ENCODE assay signal across 21 cellular contexts in genomic region chr15:35209838-35210237, GRCh38.
A peak's percentile ranks its signal among the peaks of the same experiment; 100 is the strongest.
DNase-seq lines count a peak whose midpoint lies in the region; ATAC-seq and TF ChIP-seq lines count a peak whose summit lies in the region.
"Had no signal": no experiment of that assay in that cellular context is flagged by ENCODE, and none has a peak within 500 bp of the region (broad histone marks: within the 10 kb centered on the region; RNA-seq: fewer than 3 reads in every experiment).

No MANE protein-coding gene starts in this region.

- no peak overlapping the region for H3K27ac ChIP-seq in IMR-90 (ENCODE audit: insufficient read depth, low read length)
- H3K27ac ChIP-seq: RWPE1 had no signal

- no peak for TF ChIP-seq POLR2A in IMR-90 (IDR thresholded peaks at IDR 0.05; ENCODE audit: low read depth, low read length)

- no peaks in the 10 kb centered on the region for H3K9me1 ChIP-seq in IMR-90 (ENCODE audit: insufficient read depth, low read length)

- no peak overlapping the region for H3K18ac ChIP-seq in IMR-90 (ENCODE audit: low read depth, low read length)

- no peaks in the 10 kb centered on the region for H3K27me3 Mint-ChIP-seq in stimulated activated naive B cell treated with anti-CD40 and anti-IgM and Interleukin-4, amounts not matched to agents 10 μg/mL and 1 μg/mL and 100 μg/mL, for 72 hours
- H3K27me3 Mint-ChIP-seq: CD4-positive, CD25-positive, alpha-beta regulatory T cell had no signal

- no peak overlapping the region for H2BK5ac ChIP-seq in IMR-90 (ENCODE audit: low read depth, low read length, poor library complexity, severe bottlenecking)

- no peaks in the 10 kb centered on the region for H3K9me3 ChIP-seq in IMR-90 (ENCODE audit: control insufficient read depth, insufficient read depth, low read length)
- H3K9me3 ChIP-seq: SK-N-SH had no signal

- no peaks in the 10 kb centered on the region for H4K20me1 ChIP-seq in IMR-90 (ENCODE audit: insufficient read depth, low read length)

- H3K9me3 Mint-ChIP-seq in stimulated activated naive B cell treated with anti-CD40 and anti-IgM and Interleukin-4, amounts not matched to agents 10 μg/mL and 1 μg/mL and 100 μg/mL, for 72 hours = no peaks in the 10 kb centered on the region
- H3K9me3 Mint-ChIP-seq: CD4-positive, CD25-positive, alpha-beta regulatory T cell had no signal

- no peaks in the 10 kb centered on the region for H3K36me3 ChIP-seq in IMR-90 (ENCODE audit: control insufficient read depth, insufficient read depth, low read length)

- H2BK120ac ChIP-seq in IMR-90 (ENCODE audit: low read depth, low read length) = no peak overlapping the region

- TF ChIP-seq CTCF in IMR-90 (conservative IDR thresholded peaks at IDR 0.05; ENCODE audit: low read depth, low read length) (no peak), choroid plexus epithelial cell (conservative IDR thresholded peaks at IDR 0.05; ENCODE audit: low read depth, low read length) (no peak), retinal pigment epithelial cell (conservative IDR thresholded peaks at IDR 0.05; ENCODE audit: low read depth, low read length) (no peak)

- POLR2A ChIA-PET in IMR-90 (lab: Charles Lee; ENCODE audit: unreplicated experiment) = interaction anchor here (0.6 kb wide), 1 partner anchor 36 kb away, joined by 3 read pairs; no protein-coding TSS in a partner anchor

- H2BK15ac ChIP-seq in IMR-90 (ENCODE audit: low read depth, low read length) = no peak overlapping the region

- H3K27me3 ChIP-seq in IMR-90 (ENCODE audit: control insufficient read depth, insufficient read depth, low read length) = no peaks in the 10 kb centered on the region

- intact Hi-C loops in IMR-90 (cut with micrococcal nuclease) = no loop called here

- H2AFZ ChIP-seq in IMR-90 (replicated peaks; ENCODE audit: low read length, poor library complexity) = no peak overlapping the region

- no peaks in the 10 kb centered on the region for H3K4me1 Mint-ChIP-seq in stimulated activated naive B cell treated with anti-CD40 and anti-IgM and Interleukin-4, amounts not matched to agents 10 μg/mL and 1 μg/mL and 100 μg/mL, for 72 hours
- H3K4me1 Mint-ChIP-seq: CD4-positive, CD25-positive, alpha-beta regulatory T cell had no signal

- no peak overlapping the region for H3K9ac ChIP-seq in IMR-90 (ENCODE audit: low read depth, low read length)
- H3K9ac ChIP-seq: SK-N-SH had no signal

- H3K27ac Mint-ChIP-seq in stimulated activated naive B cell treated with anti-CD40 and anti-IgM and Interleukin-4, amounts not matched to agents 10 μg/mL and 1 μg/mL and 100 μg/mL, for 72 hours = no peak overlapping the region
- H3K27ac Mint-ChIP-seq: CD4-positive, CD25-positive, alpha-beta regulatory T cell had no signal

- no peak overlapping the region for H2AK9ac ChIP-seq in IMR-90 (replicated peaks; ENCODE audit: low read depth, low read length, poor library complexity)

- H2AK5ac ChIP-seq in IMR-90 (ENCODE audit: low read depth, low read length) = no peak overlapping the region

- no peak overlapping the region for H4K5ac ChIP-seq in IMR-90 (ENCODE audit: low read depth, low read length)

- TF ChIP-seq RAD21 in IMR-90 (IDR thresholded peaks at IDR 0.05; ENCODE audit: low read length) = no peak

- no TSS peak for BruUV-seq in IMR-90 (replicated peaks; lab: Mats Ljungman, UMichigan)

- no peaks in the 10 kb centered on the region for H3K4me1 ChIP-seq in IMR-90 (ENCODE audit: control insufficient read depth, insufficient read depth, low read length)

- DNase-seq in IMR-90 = peak; percentile 30
- peak; percentile 8 for DNase-seq in choroid plexus epithelial cell (ENCODE audit: low read depth)
- peak; percentile 85 for DNase-seq in left lobe of liver (ENCODE audit: low spot score)
- peak; percentile 2 for DNase-seq in retinal pigment epithelial cell (ENCODE audit: low read depth)
- DNase-seq in stimulated activated naive B cell treated with anti-CD40 and anti-IgM and Interleukin-4, amounts not matched to agents 10 μg/mL and 1 μg/mL and 100 μg/mL, for 72 hours = no peak
- DNase-seq: CD4-positive, CD25-positive, alpha-beta regulatory T cell; COR-L47; DMS 273 treated with DMSO at 0.1 percent for 48 hours; NCI-H1092; NCI-H1436; NCI-H2029; NCI-H2227 treated with DMSO at 0.1 percent for 48 hours; NCI-H510A; NCI-H748 treated with DMSO at 0.1 percent for 48 hours; SHP77 treated with DMSO at 0.1 percent for 48 hours; SK-N-SH had no signal

- no peak overlapping the region for H3K4me3 Mint-ChIP-seq in stimulated activated naive B cell treated with anti-CD40 and anti-IgM and Interleukin-4, amounts not matched to agents 10 μg/mL and 1 μg/mL and 100 μg/mL, for 72 hours
- H3K4me3 Mint-ChIP-seq: CD4-positive, CD25-positive, alpha-beta regulatory T cell had no signal

- H3K14ac ChIP-seq in IMR-90 (replicated peaks; ENCODE audit: low read depth, low read length) = no peak overlapping the region

- no peaks in the 10 kb centered on the region for H3K79me1 ChIP-seq in IMR-90 (ENCODE audit: low read depth in 1 of 2, low read length in 2 of 2)

- H4K91ac ChIP-seq in IMR-90 (ENCODE audit: insufficient read depth, low read depth, low read length) = no peak overlapping the region

- in situ Hi-C loops in IMR-90 (cut with MboI; ENCODE audit: low sequenced_read_pairs) = no loop called here

- CTCF ChIA-PET in IMR-90 (lab: Yijun Ruan, JAX) = no interaction called here

- no CpG with 5 or more reads among the region's 1 CpG for WGBS in IMR-90 (ENCODE audit: extremely low coverage in 2 of 2, insufficient read length in 1 of 2), 2 experiments

- H3K4me2 ChIP-seq in IMR-90 (ENCODE audit: low read depth, low read length) = no peak overlapping the region
- H3K4me2 ChIP-seq: SK-N-SH had no signal

- H2BK20ac ChIP-seq in IMR-90 (ENCODE audit: low read depth, low read length) = no peak overlapping the region

- dilution Hi-C loops in IMR-90 (cut with HindIII; ENCODE audit: low sequenced_read_pairs, unreplicated experiment) = no loop called here

- no peak overlapping the region for H3K4ac ChIP-seq in IMR-90 (ENCODE audit: low read depth, low read length)

- no peaks in the 10 kb centered on the region for H3K36me3 Mint-ChIP-seq in stimulated activated naive B cell treated with anti-CD40 and anti-IgM and Interleukin-4, amounts not matched to agents 10 μg/mL and 1 μg/mL and 100 μg/mL, for 72 hours
- H3K36me3 Mint-ChIP-seq: CD4-positive, CD25-positive, alpha-beta regulatory T cell had no signal

- no peak overlapping the region for H3K23ac ChIP-seq in IMR-90 (ENCODE audit: low read depth, low read length)

- H4K8ac ChIP-seq in IMR-90 (ENCODE audit: low read depth in 2 of 2, low read length in 2 of 2) = no peak overlapping the region

- H3K56ac ChIP-seq in IMR-90 (ENCODE audit: extremely low read depth, insufficient read depth, low read length) = no peak overlapping the region

- no peak for ATAC-seq in IMR-90 (ENCODE audit: low read depth)
- ATAC-seq in left lobe of liver = peak; percentile 93
- ATAC-seq in HG03354 (IDR thresholded peaks at IDR 0.05; ENCODE audit: poor library complexity, severe bottlenecking, unreplicated experiment) = no peak
- ATAC-seq in stimulated activated naive B cell treated with anti-CD40 and anti-IgM and Interleukin-4, amounts not matched to agents 10 μg/mL and 1 μg/mL and 100 μg/mL, for 72 hours (replicated peaks) = no peak
- ATAC-seq in GM21786 (IDR thresholded peaks at IDR 0.05; ENCODE audit: unreplicated experiment) = no peak
- ATAC-seq: HCT116, K562 had no signal

- H3K4me3 ChIP-seq in IMR-90 (ENCODE audit: insufficient read depth, low read depth, low read length) (no peak overlapping the region), choroid plexus epithelial cell (ENCODE audit: low read depth, low read length) (no peak overlapping the region), retinal pigment epithelial cell (ENCODE audit: low read length) (no peak overlapping the region)
- H3K4me3 ChIP-seq: K562 had no signal

TF ChIP-seq in IMR-90, 13 proteins besides CTCF, POLR2A, EP300 and RAD21:
- no peak for TF ChIP-seq ELK1 (IDR thresholded peaks at IDR 0.05; ENCODE audit: borderline replicate concordance, low read depth, low read length)
- no peak for TF ChIP-seq CEBPB (IDR thresholded peaks at IDR 0.05; ENCODE audit: low read depth, low read length)
- no peak for TF ChIP-seq MAFK (IDR thresholded peaks at IDR 0.05; ENCODE audit: low read depth, low read length)
